10 cellular contexts compared by ENCODE assay signal in genomic region chr2:187658952-187659525, GRCh38.
DNase-seq lines count a peak whose midpoint lies in the region; ATAC-seq and TF ChIP-seq lines count a peak whose summit lies in the region.
"Had no signal": no experiment of that assay in that cellular context is flagged by ENCODE, and none has a peak within 500 bp of the region (broad histone marks: within the 10 kb centered on the region; RNA-seq: fewer than 3 reads in every experiment).

No MANE protein-coding gene starts in this region.

- TF ChIP-seq POLR2A in suprapubic skin (IDR thresholded peaks at IDR 0.05): no peak

- H3K27ac ChIP-seq in left ventricle myocardium inferior (replicated peaks) (no peak overlapping the region), right atrium auricular region (no peak overlapping the region), suprapubic skin (no peak overlapping the region)

- WGBS in suprapubic skin: 28% methylated on average over 5 of the region's 5 CpGs

- H3K4me1 Mint-ChIP-seq in activated naive CD4-positive, alpha-beta T cell treated with anti-CD3 and anti-CD28 coated beads for 36 hours (ENCODE audit: low read depth): no peaks in the 10 kb centered on the region

- H3K27ac Mint-ChIP-seq in activated naive CD4-positive, alpha-beta T cell treated with anti-CD3 and anti-CD28 coated beads for 36 hours: no peak overlapping the region
- H3K27ac Mint-ChIP-seq: effector memory CD8-positive, alpha-beta T cell had no signal

- H3K36me3 Mint-ChIP-seq in activated naive CD4-positive, alpha-beta T cell treated with anti-CD3 and anti-CD28 coated beads for 36 hours (ENCODE audit: low read depth): no peaks in the 10 kb centered on the region

- CTCF ChIA-PET in activated naive CD4-positive, alpha-beta T cell treated with anti-CD3 and anti-CD28 coated beads for 36 hours (lab: Charles Lee): no interaction called here

- H3K4me1 ChIP-seq in left ventricle myocardium inferior: no peaks in the 10 kb centered on the region
- no peaks in the 10 kb centered on the region for H3K4me1 ChIP-seq in right atrium auricular region
- H3K4me1 ChIP-seq in suprapubic skin: no peaks in the 10 kb centered on the region

- intact Hi-C loops in left ventricle myocardium inferior (cut with micrococcal nuclease): no loop called here
- intact Hi-C loops in activated naive CD4-positive, alpha-beta T cell treated with anti-CD3 and anti-CD28 coated beads for 36 hours (cut with micrococcal nuclease): no loop called here

- no peak for TF ChIP-seq EP300 in suprapubic skin (IDR thresholded peaks at IDR 0.05)

- DNase-seq in left ventricle myocardium inferior: no peak
- DNase-seq in right atrium auricular region (ENCODE audit: low spot score): no peak
- peak; percentile 48 for DNase-seq in NCI-H748 (lab: John Stamatoyannopoulos, UW; ENCODE audit: unreplicated experiment)
- DNase-seq in fibroblast of gingiva (ENCODE audit: low read depth): peak; percentile 13
- DNase-seq in activated naive CD4-positive, alpha-beta T cell treated with anti-CD3 and anti-CD28 coated beads for 36 hours: no peak
- DNase-seq in suprapubic skin (ENCODE audit: low spot score in 2 of 2): no peak
- DNase-seq: effector memory CD8-positive, alpha-beta T cell; T-helper 2 cell had no signal

- H3K36me3 ChIP-seq in left ventricle myocardium inferior: no peaks in the 10 kb centered on the region
- H3K36me3 ChIP-seq in right atrium auricular region: no peaks in the 10 kb centered on the region
- H3K36me3 ChIP-seq in suprapubic skin: no peaks in the 10 kb centered on the region

- H3K4me3 Mint-ChIP-seq in activated naive CD4-positive, alpha-beta T cell treated with anti-CD3 and anti-CD28 coated beads for 36 hours: no peak overlapping the region
- H3K4me3 Mint-ChIP-seq: effector memory CD8-positive, alpha-beta T cell had no signal

- ATAC-seq in GM21360 (IDR thresholded peaks at IDR 0.05; ENCODE audit: unreplicated experiment) (no peak), GM19035 (IDR thresholded peaks at IDR 0.05; ENCODE audit: unreplicated experiment) (no peak)
- ATAC-seq: effector memory CD8-positive, alpha-beta T cell had no signal

- no peak overlapping the region for H3K4me3 ChIP-seq in left ventricle myocardium inferior
- H3K4me3 ChIP-seq in right atrium auricular region: no peak overlapping the region
- no peak overlapping the region for H3K4me3 ChIP-seq in suprapubic skin

- H3K9me3 ChIP-seq in left ventricle myocardium inferior (replicated peaks): peaks cover 9% of the 10 kb centered on the region
- no peaks in the 10 kb centered on the region for H3K9me3 ChIP-seq in right atrium auricular region
- H3K9me3 ChIP-seq in suprapubic skin: peaks cover 4% of the 10 kb centered on the region

- H3K27me3 ChIP-seq in left ventricle myocardium inferior (ENCODE audit: low read depth) (no peaks in the 10 kb centered on the region), right atrium auricular region (no peaks in the 10 kb centered on the region), suprapubic skin (no peaks in the 10 kb centered on the region)

- H3K27me3 Mint-ChIP-seq in activated naive CD4-positive, alpha-beta T cell treated with anti-CD3 and anti-CD28 coated beads for 36 hours (ENCODE audit: low read depth): no peaks in the 10 kb centered on the region
- H3K27me3 Mint-ChIP-seq: effector memory CD8-positive, alpha-beta T cell had no signal

- H3K9me3 Mint-ChIP-seq in activated naive CD4-positive, alpha-beta T cell treated with anti-CD3 and anti-CD28 coated beads for 36 hours: peaks cover 3% of the 10 kb centered on the region

- TF ChIP-seq CTCF in left ventricle myocardium inferior (IDR thresholded peaks at IDR 0.05; ENCODE audit: borderline replicate concordance): peak; percentile 38
- peak in 1 of 2 donors; percentile 30 for TF ChIP-seq CTCF in right atrium auricular region (IDR thresholded peaks at IDR 0.05)
- no peak for TF ChIP-seq CTCF in suprapubic skin (IDR thresholded peaks at IDR 0.05)

Comparison
In these comparisons a context has a peak if more than half of its experiments do, and no peak if none do; other contexts are left out.
1. DNase-seq: peak in NCI-H748 (single experiment) and fibroblast of gingiva (single experiment); none in left ventricle myocardium inferior (single experiment), right atrium auricular region (single experiment), activated naive CD4-positive, alpha-beta T cell treated with anti-CD3 and anti-CD28 coated beads for 36 hours (single experiment) and suprapubic skin (0 of 2).